In the genomic region with DNA sequence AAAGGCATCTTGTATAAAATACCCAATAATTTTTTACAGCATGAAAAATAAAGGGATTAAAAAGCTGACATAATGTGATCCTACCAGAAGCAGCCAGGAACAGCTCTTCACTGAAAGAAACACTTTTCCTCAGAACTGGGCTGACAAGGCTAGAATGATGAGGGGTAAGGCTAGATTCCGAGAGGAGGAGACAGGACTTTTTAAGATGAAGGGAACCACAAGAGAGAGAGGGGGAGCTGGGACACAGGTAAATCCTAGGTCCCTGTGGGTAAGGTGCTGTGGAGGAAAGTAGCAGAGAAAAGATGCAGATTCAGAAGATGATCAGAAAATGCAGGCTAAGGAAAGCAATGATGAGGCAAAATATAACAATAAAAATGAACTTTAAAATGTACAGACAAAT, we compare ENCODE assay signal across 30 cellular contexts.
"Had no signal": no experiment of that assay in that cellular context is flagged by ENCODE, and none has a peak within 500 bp of the region (broad histone marks: within the 10 kb centered on the region; RNA-seq: fewer than 3 reads in every experiment).

No MANE protein-coding gene starts in this region.

- H3K4me3 ChIP-seq: adrenal gland, body of pancreas, breast epithelium, PC-9 had no signal

- H3K4me1 Mint-ChIP-seq: activated T-helper 17 cell treated with anti-CD3 and anti-CD28 coated beads, Interleukin-2, amount 50 U/mL, for 72 hours had no signal

- H3K36me3 Mint-ChIP-seq: activated naive CD4-positive, alpha-beta T cell treated with anti-CD3 and anti-CD28 coated beads, Interleukin-2, amount 50 U/mL, for 72 hours had no signal

- H3K9me3 Mint-ChIP-seq: activated CD4-positive, alpha-beta T cell treated with anti-CD3 and anti-CD28 coated beads, Interleukin-2, amount 10 ng/mL, durations not matched to agents 24 days and 14 days; activated CD8-positive, alpha-beta T cell treated with anti-CD3 and anti-CD28 coated beads for 36 hours; activated naive CD4-positive, alpha-beta T cell treated with anti-CD3 and anti-CD28 coated beads, Interleukin-2, amount 50 U/mL, for 72 hours; activated T-cell treated with anti-CD3 and anti-CD28 coated beads, Interleukin-2, amount 50 U/mL, for 72 hours; activated T-helper 17 cell treated with anti-CD3 and anti-CD28 coated beads, Interleukin-2, amount 50 U/mL, for 72 hours; T-cell had no signal

- H3K36me3 ChIP-seq: adrenal gland, breast epithelium had no signal

- H3K4me3 Mint-ChIP-seq: activated CD4-positive, alpha-beta T cell treated with anti-CD3 and anti-CD28 coated beads, Interleukin-2, amount 10 ng/mL, durations not matched to agents 24 days and 14 days; activated CD8-positive, alpha-beta T cell treated with anti-CD3 and anti-CD28 coated beads for 36 hours; activated T-cell treated with anti-CD3 and anti-CD28 coated beads, Interleukin-2, amount 50 U/mL, for 72 hours; activated T-helper 17 cell treated with anti-CD3 and anti-CD28 coated beads, Interleukin-2, amount 50 U/mL, for 72 hours; T-cell had no signal

- DNase-seq: activated CD4-positive, alpha-beta T cell treated with anti-CD3 and anti-CD28 coated beads, Interleukin-2, amount 10 ng/mL, durations not matched to agents 24 days and 14 days; activated CD4-positive, alpha-beta T cell treated with anti-CD3 and anti-CD28 coated beads, Interleukin-2, amount 50 U/mL, for 4 hours; activated CD8-positive, alpha-beta T cell treated with anti-CD3 and anti-CD28 coated beads for 36 hours; activated effector memory CD4-positive, alpha-beta T cell treated with anti-CD3 and anti-CD28 coated beads, Interleukin-2, amount 50 U/mL, for 16 hours; activated naive CD4-positive, alpha-beta T cell; activated T-cell treated with anti-CD3 and anti-CD28 coated beads, Interleukin-2, amount 50 U/mL, for 1 hour; activated T-cell treated with anti-CD3 and anti-CD28 coated beads, Interleukin-2, amount 50 U/mL, for 72 hours; adrenal gland; body of pancreas; NCI-H1092 treated with DMSO at 0.1 percent for 48 hours; NCI-H1417; NCI-H146; NCI-H187 treated with DMSO at 0.1 percent for 48 hours; NCI-H2081; NCI-H226; NCI-H526; NCI-H748 treated with DMSO at 0.1 percent for 48 hours; NK-92 treated with Interleukin-12 subunit alpha and Interleukin-12 subunit beta, amount 100 ng/mL, for 24 hours; PC-9; SIG-M5; T-cell; T-helper 2 cell; T-helper 9 cell; WERI-Rb-1 had no signal

- H3K27me3 ChIP-seq: adrenal gland, body of pancreas, breast epithelium had no signal

- H3K4me1 ChIP-seq: adrenal gland, breast epithelium had no signal

- H3K9me3 ChIP-seq: adrenal gland, body of pancreas, breast epithelium had no signal

- H3K27me3 Mint-ChIP-seq: activated CD4-positive, alpha-beta T cell treated with anti-CD3 and anti-CD28 coated beads, Interleukin-2, amount 10 ng/mL, durations not matched to agents 24 days and 14 days; activated CD8-positive, alpha-beta T cell treated with anti-CD3 and anti-CD28 coated beads for 36 hours; activated T-helper 17 cell treated with anti-CD3 and anti-CD28 coated beads, Interleukin-2, amount 50 U/mL, for 72 hours; T-cell had no signal

- H3K27ac ChIP-seq: adrenal gland, body of pancreas, breast epithelium, PC-9, RWPE1, WERI-Rb-1 had no signal

- ATAC-seq: activated CD8-positive, alpha-beta T cell treated with anti-CD3 and anti-CD28 coated beads for 36 hours; activated naive CD4-positive, alpha-beta T cell treated with anti-CD3 and anti-CD28 coated beads, Interleukin-2, amount 50 U/mL, for 72 hours; activated T-cell treated with anti-CD3 and anti-CD28 coated beads, Interleukin-2, amount 50 U/mL, for 72 hours; activated T-helper 17 cell treated with anti-CD3 and anti-CD28 coated beads, Interleukin-2, amount 50 U/mL, for 72 hours; body of pancreas; Right ventricle myocardium inferior; SK-N-SH treated with all-trans-retinoic acid at 6 μM for 48 hours; T-cell had no signal

- H3K27ac Mint-ChIP-seq: activated CD4-positive, alpha-beta T cell treated with anti-CD3 and anti-CD28 coated beads, Interleukin-2, amount 10 ng/mL, durations not matched to agents 24 days and 14 days; activated CD8-positive, alpha-beta T cell treated with anti-CD3 and anti-CD28 coated beads for 36 hours; activated naive CD4-positive, alpha-beta T cell treated with anti-CD3 and anti-CD28 coated beads, Interleukin-2, amount 50 U/mL, for 72 hours; activated T-cell treated with anti-CD3 and anti-CD28 coated beads, Interleukin-2, amount 50 U/mL, for 72 hours; activated T-helper 17 cell treated with anti-CD3 and anti-CD28 coated beads, Interleukin-2, amount 50 U/mL, for 72 hours had no signal
